6 cellular contexts compared by ENCODE assay signal in genomic region chr19:35423406-35423805, GRCh38. TPM values are rescaled to one million over a fixed set of nuclear protein-coding genes. Genes with fewer than 3 reads are reported as not detected.
"Had no signal": no experiment of that assay in that cellular context is flagged by ENCODE, and none has a peak within 500 bp of the region (broad histone marks: within the 10 kb centered on the region; RNA-seq: fewer than 3 reads in every experiment).

No MANE protein-coding gene starts in this region.

RNA-seq across cellular contexts. Expression of gene FFAR2, which starts 24.7 kb away (rescaled TPM):
- polyA plus RNA-seq: naive thymus-derived CD8-positive, alpha-beta T cell; neural cell; smooth muscle cell had no signal

RNA-seq across cellular contexts. Expression of gene GPR42, which starts 52.5 kb away (rescaled TPM):
- polyA plus RNA-seq: naive thymus-derived CD8-positive, alpha-beta T cell; neural cell; ovary; psoas muscle; right cardiac atrium; smooth muscle cell had no signal
